18 cellular contexts compared by ENCODE assay signal in the genomic region with DNA sequence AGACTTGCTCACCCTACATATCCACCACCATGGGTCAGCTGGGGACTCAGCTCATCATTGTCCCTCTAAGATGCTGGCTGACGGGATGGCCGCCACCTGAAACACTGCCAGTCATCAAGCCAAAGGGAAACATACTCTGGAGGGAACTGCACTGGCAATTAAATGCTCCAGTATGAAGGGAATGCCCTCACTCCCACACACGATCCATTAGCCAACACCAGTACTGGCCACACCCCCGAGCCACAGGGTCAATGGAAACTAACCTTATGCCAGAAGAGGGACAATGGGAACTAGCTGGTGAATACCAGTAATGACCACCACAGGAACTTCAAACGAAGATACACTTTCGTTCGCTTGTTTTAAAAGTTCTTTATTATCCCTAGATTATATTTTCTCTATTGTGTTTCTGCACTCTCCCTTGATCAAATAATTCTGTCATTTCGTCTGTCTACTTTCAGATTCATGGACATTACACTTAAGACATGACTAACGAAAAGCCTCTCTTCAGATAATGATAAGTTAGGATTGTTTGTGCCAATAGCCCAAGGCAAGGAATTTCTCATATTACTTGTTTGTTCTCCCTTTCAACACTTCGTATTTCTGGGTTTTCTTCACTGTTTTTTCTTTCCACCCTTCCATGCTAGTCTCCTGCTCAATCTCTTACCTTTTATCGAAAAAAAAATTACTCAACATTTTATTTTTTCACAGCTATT. TPM values are rescaled to one million over a fixed set of nuclear protein-coding genes. Genes with fewer than 3 reads are reported as not detected.
DNase-seq lines count a peak whose midpoint lies in the region; ATAC-seq and TF ChIP-seq lines count a peak whose summit lies in the region.
"Had no signal": no experiment of that assay in that cellular context is flagged by ENCODE, and none has a peak within 500 bp of the region (broad histone marks: within the 10 kb centered on the region; RNA-seq: fewer than 3 reads in every experiment).

No MANE protein-coding gene starts in this region.

- H3K36me3 Mint-ChIP-seq in brain = peaks cover 8% of the 10 kb centered on the region
- H3K36me3 Mint-ChIP-seq in natural killer cell treated with Interleukin-12 subunit alpha and Interleukin-12 subunit beta and Interleukin-15 and Interleukin-18, amount 100 ng/mL, for 72 hours = peaks cover 6% of the 10 kb centered on the region

- H3K4me1 ChIP-seq in effector memory CD4-positive, alpha-beta T cell (ENCODE audit: control insufficient read depth, insufficient read depth, low read length, poor library complexity, severe bottlenecking) = peaks cover 12% of the 10 kb centered on the region
- H3K4me1 ChIP-seq: prostate gland had no signal

- peak overlapping the region in 3 of 5 experiments; percentile 44 to 73 (median 48) for H3K4me3 Mint-ChIP-seq in brain
- H3K4me3 Mint-ChIP-seq in natural killer cell treated with Interleukin-12 subunit alpha and Interleukin-12 subunit beta and Interleukin-15 and Interleukin-18, amount 100 ng/mL, for 72 hours = peak overlapping the region; percentile 1
- H3K4me3 Mint-ChIP-seq: dendritic cell treated with granulocyte-macrophage colony-stimulating factor and Interleukin-4, amounts not matched to agents 40 ng/mL and 50 ng/mL, for 4 days had no signal

- no peak overlapping the region for H3K4me3 ChIP-seq in effector memory CD4-positive, alpha-beta T cell (ENCODE audit: insufficient read depth, low read depth, low read length, poor library complexity, severe bottlenecking)
- H3K4me3 ChIP-seq: prostate gland, testis had no signal

- peaks cover 12% of the 10 kb centered on the region for H3K27me3 Mint-ChIP-seq in brain
- H3K27me3 Mint-ChIP-seq in natural killer cell treated with Interleukin-12 subunit alpha and Interleukin-12 subunit beta and Interleukin-15 and Interleukin-18, amount 100 ng/mL, for 72 hours = no peaks in the 10 kb centered on the region
- H3K27me3 Mint-ChIP-seq: activated naive CD4-positive, alpha-beta T cell treated with anti-CD3 and anti-CD28 coated beads, Interleukin-2, amount 50 U/mL, for 24 hours had no signal

- DNase-seq in EH (ENCODE audit: low read depth) (peak; percentile 22), NCI-H2227 (lab: John Stamatoyannopoulos, UW; ENCODE audit: unreplicated experiment) (peak; percentile 53), RKO (ENCODE audit: low spot score) (no peak), GF-D8 (lab: John Stamatoyannopoulos, UW) (no peak)
- no peak for DNase-seq in natural killer cell treated with Interleukin-12 subunit alpha and Interleukin-12 subunit beta and Interleukin-15 and Interleukin-18, amount 100 ng/mL, for 72 hours (ENCODE audit: low spot score)
- no peak for DNase-seq in effector memory CD4-positive, alpha-beta T cell
- no peak for DNase-seq in activated T-cell treated with anti-CD3 and anti-CD28 coated beads, Interleukin-2, amount 50 U/mL, for 1 hour
- DNase-seq: activated CD4-positive, alpha-beta T cell treated with anti-CD3 and anti-CD28 coated beads, Interleukin-2, amount 50 U/mL, for 1 hour; AML-193; brain microvascular endothelial cell; NCI-H2029; NCI-H526; testis had no signal

- no peak for TF ChIP-seq CTCF in brain (conservative IDR thresholded peaks at IDR 0.05)

- H3K27ac ChIP-seq in effector memory CD4-positive, alpha-beta T cell (ENCODE audit: insufficient read depth, low read length, poor library complexity, severe bottlenecking) = no peak overlapping the region
- H3K27ac ChIP-seq: brain microvascular endothelial cell, prostate gland, testis had no signal

- no peak for ATAC-seq in natural killer cell treated with Interleukin-12 subunit alpha and Interleukin-12 subunit beta and Interleukin-15 and Interleukin-18, amount 100 ng/mL, for 72 hours
- ATAC-seq: HCT116 had no signal

- no peak overlapping the region for H3K27ac Mint-ChIP-seq in brain
- H3K27ac Mint-ChIP-seq in natural killer cell treated with Interleukin-12 subunit alpha and Interleukin-12 subunit beta and Interleukin-15 and Interleukin-18, amount 100 ng/mL, for 72 hours = no peak overlapping the region
- H3K27ac Mint-ChIP-seq: activated naive CD4-positive, alpha-beta T cell treated with anti-CD3 and anti-CD28 coated beads, Interleukin-2, amount 50 U/mL, for 24 hours; dendritic cell treated with granulocyte-macrophage colony-stimulating factor and Interleukin-4, amounts not matched to agents 40 ng/mL and 50 ng/mL, for 4 days had no signal

- H3K27me3 ChIP-seq in effector memory CD4-positive, alpha-beta T cell (replicated peaks; ENCODE audit: control insufficient read depth, insufficient read depth, low read length, poor library complexity, severe bottlenecking) = no peaks in the 10 kb centered on the region
- H3K27me3 ChIP-seq: brain microvascular endothelial cell, testis had no signal

- H3K36me3 ChIP-seq in effector memory CD4-positive, alpha-beta T cell (ENCODE audit: control insufficient read depth, insufficient read depth, low read length) = peaks cover 5% of the 10 kb centered on the region
- H3K36me3 ChIP-seq: brain microvascular endothelial cell, prostate gland had no signal

- H3K9me3 Mint-ChIP-seq in brain = peaks cover 0 to 6% (median 3%) of the 10 kb centered on the region in 5 experiments
- no peaks in the 10 kb centered on the region for H3K9me3 Mint-ChIP-seq in natural killer cell treated with Interleukin-12 subunit alpha and Interleukin-12 subunit beta and Interleukin-15 and Interleukin-18, amount 100 ng/mL, for 72 hours
- H3K9me3 Mint-ChIP-seq: activated naive CD4-positive, alpha-beta T cell treated with anti-CD3 and anti-CD28 coated beads, Interleukin-2, amount 50 U/mL, for 24 hours; dendritic cell treated with granulocyte-macrophage colony-stimulating factor and Interleukin-4, amounts not matched to agents 40 ng/mL and 50 ng/mL, for 4 days had no signal

- H3K4me1 Mint-ChIP-seq in brain = peaks cover 30% of the 10 kb centered on the region
- peaks cover 9 to 11% of the 10 kb centered on the region in 2 donors for H3K4me1 Mint-ChIP-seq in natural killer cell treated with Interleukin-12 subunit alpha and Interleukin-12 subunit beta and Interleukin-15 and Interleukin-18, amount 100 ng/mL, for 72 hours (ENCODE audit: low read depth in 2 of 2)

- no peaks in the 10 kb centered on the region for H3K9me3 ChIP-seq in effector memory CD4-positive, alpha-beta T cell (ENCODE audit: control insufficient read depth, low read length)
- H3K9me3 ChIP-seq: prostate gland, testis had no signal

RNA-seq across cellular contexts. Expression of a gene that starts 1.7 kb away (rescaled TPM):
- polyA plus RNA-seq in brain (ENCODE audit: insufficient read depth, low read depth, low replicate concordance) = 16.7 TPM
- 10 to 100 TPM; 21.2 to 37.1 TPM for total RNA-seq in natural killer cell treated with Interleukin-12 subunit alpha and Interleukin-12 subunit beta and Interleukin-15 and Interleukin-18, amount 100 ng/mL, for 72 hours

Comparison
In these comparisons a context has a peak if more than half of its experiments do, and no peak if none do; other contexts are left out.
1. DNase-seq: peak in EH (single experiment) and NCI-H2227 (single experiment); none in natural killer cell treated with Interleukin-12 subunit alpha and Interleukin-12 subunit beta and Interleukin-15 and Interleukin-18, amount 100 ng/mL, for 72 hours (single experiment), RKO (single experiment), effector memory CD4-positive, alpha-beta T cell (0 of 3), GF-D8 (single experiment) and activated T-cell treated with anti-CD3 and anti-CD28 coated beads, Interleukin-2, amount 50 U/mL, for 1 hour (single experiment).